In genomic region chr11:115155978-115156377, GRCh38 we compare ENCODE assay signal across 18 cellular contexts.
DNase-seq lines count a peak whose midpoint lies in the region; TF ChIP-seq lines count a peak whose summit lies in the region.
"Had no signal": no experiment of that assay in that cellular context is flagged by ENCODE, and none has a peak within 500 bp of the region (broad histone marks: within the 10 kb centered on the region; RNA-seq: fewer than 3 reads in every experiment).

No MANE protein-coding gene starts in this region.

- H3K4me1 ChIP-seq in BLaER1 treated with 17β-estradiol and CSF1 and Interleukin-3, amounts not matched to agents 10 nM and 100 nM, result peaks cover 0 to 39% (median 25%) of the 10 kb centered on the region in 10 experiments; a peak in 18 of 20 replicates
- no peaks in the 10 kb centered on the region for H3K4me1 ChIP-seq in osteoblast (ENCODE audit: insufficient read depth, low read length)
- no peaks in the 10 kb centered on the region for H3K4me1 ChIP-seq in endodermal cell (ENCODE audit: control insufficient read depth, insufficient read depth, low read length)
- H3K4me1 ChIP-seq in testis, result no peaks in the 10 kb centered on the region

- no peak overlapping the region for H2AFZ ChIP-seq in osteoblast (ENCODE audit: low read length)

- no peaks in the 10 kb centered on the region for H3K27me3 ChIP-seq in BLaER1 treated with 17β-estradiol and CSF1 and Interleukin-3, amounts not matched to agents 10 nM and 100 nM
- H3K27me3 ChIP-seq in osteoblast (ENCODE audit: insufficient read depth, low read length) (no peaks in the 10 kb centered on the region), endodermal cell (ENCODE audit: control insufficient read depth, insufficient read depth, low read length, poor library complexity, severe bottlenecking) (no peaks in the 10 kb centered on the region), testis (no peaks in the 10 kb centered on the region)

- no peak overlapping the region for H3K4me3 Mint-ChIP-seq in endodermal cell
- H3K4me3 Mint-ChIP-seq: B cell; CD8-positive, alpha-beta T cell; IgD-negative memory B cell had no signal

- H3K4me2 ChIP-seq in BLaER1 treated with 17β-estradiol and CSF1 and Interleukin-3, amounts not matched to agents 10 nM and 100 nM, result peak overlapping the region in 8 of 11 experiments; percentile 5 to 54 (median 42); a peak in 12 of 22 replicates
- no peak overlapping the region for H3K4me2 ChIP-seq in osteoblast (ENCODE audit: insufficient read depth, low read length)

- peaks cover 8% of the 10 kb centered on the region for H3K4me1 Mint-ChIP-seq in endodermal cell
- H3K4me1 Mint-ChIP-seq: B cell had no signal

- no peaks in the 10 kb centered on the region for H3K36me3 ChIP-seq in BLaER1 treated with 17β-estradiol and CSF1 and Interleukin-3, amounts not matched to agents 10 nM and 100 nM
- no peaks in the 10 kb centered on the region for H3K36me3 ChIP-seq in osteoblast (ENCODE audit: insufficient read depth, low read length)
- H3K36me3 ChIP-seq in endodermal cell (ENCODE audit: control insufficient read depth, insufficient read depth, low read length), result no peaks in the 10 kb centered on the region
- H3K36me3 ChIP-seq in testis (ENCODE audit: low read depth, missing control alignments), result no peaks in the 10 kb centered on the region

- no peak overlapping the region for H3K4me3 ChIP-seq in BLaER1 treated with 17β-estradiol and CSF1 and Interleukin-3, amounts not matched to agents 10 nM and 100 nM
- no peak overlapping the region for H3K4me3 ChIP-seq in osteoblast (ENCODE audit: insufficient read depth, low read length)
- no peak overlapping the region for H3K4me3 ChIP-seq in endodermal cell (ENCODE audit: low read length)
- no peak overlapping the region for H3K4me3 ChIP-seq in testis

- no CpG with 5 or more reads among the region's 1 CpG for WGBS in endodermal cell (ENCODE audit: insufficient coverage in 1 of 2, insufficient read length in 1 of 2), 2 experiments
- WGBS in testis, 2 donors, result 26 to 48% methylated on average over 1 of the region's 1 CpG

- peaks cover 9% of the 10 kb centered on the region for H3K27me3 Mint-ChIP-seq in endodermal cell (ENCODE audit: insufficient read depth)

- no peak overlapping the region for H3K27ac Mint-ChIP-seq in endodermal cell
- H3K27ac Mint-ChIP-seq: B cell; CD8-positive, alpha-beta T cell; IgD-negative memory B cell had no signal

- no peaks in the 10 kb centered on the region for H3K36me3 Mint-ChIP-seq in endodermal cell (ENCODE audit: low read depth)
- H3K36me3 Mint-ChIP-seq: CD8-positive, alpha-beta T cell had no signal

- no peaks in the 10 kb centered on the region for H3K79me2 ChIP-seq in osteoblast (ENCODE audit: insufficient read depth, low read length)

- H3K9ac ChIP-seq in BLaER1 treated with 17β-estradiol and CSF1 and Interleukin-3, amounts not matched to agents 10 nM and 100 nM, result no peak overlapping the region
- H3K9ac ChIP-seq in endodermal cell (ENCODE audit: extremely low read depth, low read length, poor library complexity, severe bottlenecking), result no peak overlapping the region

- H4K20me1 ChIP-seq in BLaER1 treated with 17β-estradiol and CSF1 and Interleukin-3, amounts not matched to agents 10 nM and 100 nM, result no peaks in the 10 kb centered on the region
- H4K20me1 ChIP-seq in osteoblast (ENCODE audit: insufficient read depth, low read length), result no peaks in the 10 kb centered on the region

- peak overlapping the region in 1 of 11 experiments; percentile 1; a peak in 1 of 22 replicates for H3K27ac ChIP-seq in BLaER1 treated with 17β-estradiol and CSF1 and Interleukin-3, amounts not matched to agents 10 nM and 100 nM
- H3K27ac ChIP-seq in osteoblast (ENCODE audit: low read depth, low read length), result no peak overlapping the region
- no peak overlapping the region for H3K27ac ChIP-seq in endodermal cell (ENCODE audit: low read depth, low read length)
- H3K27ac ChIP-seq in testis, result no peak overlapping the region
- H3K27ac ChIP-seq: C4-2B had no signal

- intact Hi-C loops in testis (cut with DNase I; ENCODE audit: low total_unique reads), result no loop called here

- H3K9me3 ChIP-seq in BLaER1 treated with 17β-estradiol and CSF1 and Interleukin-3, amounts not matched to agents 10 nM and 100 nM (replicated peaks in 1 of 11), result peaks cover 0 to 6% (median 0%) of the 10 kb centered on the region in 11 experiments; a peak in 4 of 22 replicates
- H3K9me3 ChIP-seq in osteoblast (ENCODE audit: low read depth, low read length) (no peaks in the 10 kb centered on the region), endodermal cell (ENCODE audit: control insufficient read depth, low read length) (no peaks in the 10 kb centered on the region), testis (no peaks in the 10 kb centered on the region)

- DNase-seq in NCI-H146 treated with DMSO at 0.1 percent for 48 hours (lab: John Stamatoyannopoulos, UW; ENCODE audit: unreplicated experiment) (peak; percentile 76), NCI-H2171 (lab: John Stamatoyannopoulos, UW) (peak; percentile 18), NCI-H748 treated with DMSO at 0.1 percent for 48 hours (lab: John Stamatoyannopoulos, UW) (peak; percentile 15), osteoblast (ENCODE audit: insufficient read length, low spot score, missing footprints) (no peak), mesenteric fat pad (ENCODE audit: low spot score) (no peak), endodermal cell (no peak), testis (no peak)
- DNase-seq: 8988T; Calu3; CD8-positive, alpha-beta T cell; DMS79 treated with DMSO at 0.1 percent for 48 hours; GF-D8; GOT3; H7 had no signal

- no peak for TF ChIP-seq POLR2A in testis (IDR thresholded peaks at IDR 0.05)

- TF ChIP-seq CTCF in osteoblast (IDR thresholded peaks at IDR 0.05; ENCODE audit: extremely low read depth, low read depth, low read length) (no peak), endodermal cell (conservative IDR thresholded peaks at IDR 0.05) (no peak), testis (IDR thresholded peaks at IDR 0.05) (no peak)

- H3K9me3 Mint-ChIP-seq in endodermal cell, result no peaks in the 10 kb centered on the region
- H3K9me3 Mint-ChIP-seq: CD8-positive, alpha-beta T cell had no signal

Comparison
In these comparisons a context has a peak if more than half of its experiments do, and no peak if none do; other contexts are left out.
1. DNase-seq: peak in NCI-H146 treated with DMSO at 0.1 percent for 48 hours (single experiment), NCI-H2171 (single experiment) and NCI-H748 treated with DMSO at 0.1 percent for 48 hours (single experiment); none in osteoblast (single experiment), mesenteric fat pad (single experiment), endodermal cell (single experiment) and testis (single experiment).